In genomic region chr9:37947431-37947830, GRCh38 we compare ENCODE assay signal across 23 cellular contexts.
"Had no signal": no experiment of that assay in that cellular context is flagged by ENCODE, and none has a peak within 500 bp of the region (broad histone marks: within the 10 kb centered on the region; RNA-seq: fewer than 3 reads in every experiment).

No MANE protein-coding gene starts in this region.

- H3K4me3 Mint-ChIP-seq: activated naive CD8-positive, alpha-beta T cell treated with anti-CD3 and anti-CD28 coated beads for 36 hours; activated T-helper 1 cell treated with anti-CD3 and anti-CD28 coated beads, Interleukin-12 subunit alpha, Interleukin-12 subunit beta, Interleukin-2, Interleukin-4 antibody, amounts not matched to agents 30 ng/mL and 10 ng/mL and 1 ng/mL, durations not matched to agents 14 hours and 24 hours and 36 hours; natural killer cell treated with Interleukin-12 subunit alpha and Interleukin-12 subunit beta and Interleukin-15 and Interleukin-18, amount 100 ng/mL, for 72 hours; stimulated activated memory B cell treated with anti-CD40 and anti-IgM and Interleukin-4, amounts not matched to agents 10 μg/mL and 1 μg/mL and 100 μg/mL, for 72 hours had no signal

- H3K4me3 ChIP-seq: body of pancreas, dorsolateral prefrontal cortex, hepatocyte, lower lobe of right lung, skin epidermis, thoracic aorta had no signal

- H3K27me3 ChIP-seq: body of pancreas, dorsolateral prefrontal cortex, foreskin keratinocyte, hepatocyte had no signal

- H3K79me2 ChIP-seq: hepatocyte had no signal

- H3K27ac Mint-ChIP-seq: activated naive CD8-positive, alpha-beta T cell treated with anti-CD3 and anti-CD28 coated beads for 36 hours; activated T-helper 1 cell treated with anti-CD3 and anti-CD28 coated beads, Interleukin-12 subunit alpha, Interleukin-12 subunit beta, Interleukin-2, Interleukin-4 antibody, amounts not matched to agents 30 ng/mL and 10 ng/mL and 1 ng/mL, durations not matched to agents 14 hours and 24 hours and 36 hours; natural killer cell treated with Interleukin-12 subunit alpha and Interleukin-12 subunit beta and Interleukin-15 and Interleukin-18, amount 100 ng/mL, for 72 hours; progenitor cell of endocrine pancreas; stimulated activated memory B cell treated with anti-CD40 and anti-IgM and Interleukin-4, amounts not matched to agents 10 μg/mL and 1 μg/mL and 100 μg/mL, for 72 hours had no signal

- H2AFZ ChIP-seq: hepatocyte had no signal

- H3K27ac ChIP-seq: body of pancreas, foreskin keratinocyte, hepatocyte, lower lobe of right lung, WERI-Rb-1 had no signal

- H3K9me3 ChIP-seq: body of pancreas, lower lobe of right lung, thoracic aorta had no signal

- H3K27me3 Mint-ChIP-seq: activated naive CD8-positive, alpha-beta T cell treated with anti-CD3 and anti-CD28 coated beads for 36 hours; natural killer cell treated with Interleukin-12 subunit alpha and Interleukin-12 subunit beta and Interleukin-15 and Interleukin-18, amount 100 ng/mL, for 72 hours; progenitor cell of endocrine pancreas had no signal

- H3K36me3 ChIP-seq: thoracic aorta had no signal

- H3K4me2 ChIP-seq: hepatocyte had no signal

- H3K9me3 Mint-ChIP-seq: activated naive CD8-positive, alpha-beta T cell treated with anti-CD3 and anti-CD28 coated beads for 36 hours; activated T-helper 1 cell treated with anti-CD3 and anti-CD28 coated beads, Interleukin-12 subunit alpha, Interleukin-12 subunit beta, Interleukin-2, Interleukin-4 antibody, amounts not matched to agents 30 ng/mL and 10 ng/mL and 1 ng/mL, durations not matched to agents 14 hours and 24 hours and 36 hours; natural killer cell treated with Interleukin-12 subunit alpha and Interleukin-12 subunit beta and Interleukin-15 and Interleukin-18, amount 100 ng/mL, for 72 hours had no signal

- H3K36me3 Mint-ChIP-seq: activated naive CD8-positive, alpha-beta T cell treated with anti-CD3 and anti-CD28 coated beads for 36 hours; natural killer cell treated with Interleukin-12 subunit alpha and Interleukin-12 subunit beta and Interleukin-15 and Interleukin-18, amount 100 ng/mL, for 72 hours had no signal

- H3K4me1 Mint-ChIP-seq: activated naive CD8-positive, alpha-beta T cell treated with anti-CD3 and anti-CD28 coated beads for 36 hours had no signal

- DNase-seq: activated CD4-positive, alpha-beta T cell treated with anti-CD3 and anti-CD28 coated beads for 1 hour; activated CD4-positive, alpha-beta T cell treated with anti-CD3 and anti-CD28 coated beads, Interleukin-2, amount 50 U/mL, for 4 hours; activated naive CD8-positive, alpha-beta T cell treated with anti-CD3 and anti-CD28 coated beads for 36 hours; activated T-cell treated with anti-CD3 and anti-CD28 coated beads for 4 hours; amygdala; body of pancreas; caudate nucleus; dorsolateral prefrontal cortex; foreskin keratinocyte; left cardiac atrium; occipital lobe; stimulated activated CD4-positive, alpha-beta T cell treated with anti-CD3 and anti-CD28 coated beads, Interleukin-4, amount 100 ng/mL, for 1 hour; WERI-Rb-1 had no signal

- ATAC-seq: body of pancreas; foreskin keratinocyte; left cardiac atrium; natural killer cell treated with Interleukin-12 subunit alpha and Interleukin-12 subunit beta and Interleukin-15 and Interleukin-18, amount 100 ng/mL, for 72 hours; right cardiac atrium; stimulated activated memory B cell treated with anti-CD40 and anti-IgM and Interleukin-4, amounts not matched to agents 10 μg/mL and 1 μg/mL and 100 μg/mL, for 72 hours had no signal

- FAIRE-seq: colon had no signal
